Comparison of ENCODE assay signal across 19 cellular contexts in the genomic region with DNA sequence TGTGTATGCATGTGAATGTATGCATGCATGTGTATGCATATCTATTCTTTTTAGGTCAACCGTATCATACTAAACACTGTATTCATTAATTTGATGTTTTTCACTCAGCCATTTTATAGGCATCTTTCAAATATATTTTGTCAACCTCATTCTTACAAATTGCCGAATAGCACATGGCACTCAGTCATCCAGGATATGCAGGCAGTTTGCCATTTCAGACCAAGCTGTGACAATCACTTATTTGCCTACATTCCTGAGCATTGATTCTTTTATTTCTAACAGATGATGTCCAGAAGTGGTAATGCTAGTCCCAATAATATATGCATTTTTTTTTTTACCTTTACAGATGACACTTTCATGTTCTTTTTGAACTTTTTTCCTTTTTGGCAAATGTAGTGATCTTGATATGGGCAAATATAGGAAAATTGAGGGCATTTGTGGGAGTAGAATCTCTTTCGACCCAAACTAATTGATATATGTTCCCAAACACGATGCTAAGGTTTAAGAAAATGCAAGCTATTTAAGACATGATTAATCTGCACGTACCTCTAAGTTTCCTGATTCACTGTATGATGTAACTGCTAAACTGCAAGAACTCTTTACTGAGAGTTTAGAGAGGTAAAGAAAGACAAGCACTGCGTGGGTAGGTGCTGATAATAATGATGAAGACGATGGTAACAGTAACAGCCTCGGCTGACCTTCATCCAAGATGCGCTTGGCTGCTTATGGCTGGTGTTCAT.
DNase-seq lines count a peak whose midpoint lies in the region; ATAC-seq and TF ChIP-seq lines count a peak whose summit lies in the region.
"Had no signal": no experiment of that assay in that cellular context is flagged by ENCODE, and none has a peak within 500 bp of the region (broad histone marks: within the 10 kb centered on the region; RNA-seq: fewer than 3 reads in every experiment).

No MANE protein-coding gene starts in this region.

- H3K27me3 ChIP-seq in IMR-90 (ENCODE audit: control insufficient read depth, insufficient read depth, low read length): no peaks in the 10 kb centered on the region; the same call in 1 of the 2 replicates
- H3K27me3 ChIP-seq: BE2C had no signal

- no peak overlapping the region for H3K4ac ChIP-seq in IMR-90 (ENCODE audit: low read depth, low read length)

- TF ChIP-seq RAD21 in IMR-90 (IDR thresholded peaks at IDR 0.05; ENCODE audit: low read length): no peak

- no peaks in the 10 kb centered on the region for H3K36me3 ChIP-seq in IMR-90 (ENCODE audit: control insufficient read depth, insufficient read depth, low read length)
- H3K36me3 ChIP-seq: BE2C had no signal

- POLR2A ChIA-PET in IMR-90 (lab: Charles Lee; ENCODE audit: unreplicated experiment): no interaction called here

- DNase-seq in NOMO-1 treated with DMSO at 0.1 percent for 48 hours (lab: John Stamatoyannopoulos, UW; ENCODE audit: unreplicated experiment) (peak; percentile 50), NOMO-1 treated with dmso at 0.1 percent for 144 hours (lab: John Stamatoyannopoulos, UW; ENCODE audit: unreplicated experiment) (no peak), IMR-90 (no peak), amniotic epithelial cell (ENCODE audit: low read depth) (peak; percentile 31), H4 (ENCODE audit: low spot score) (no peak), iPS-NIHi7 (ENCODE audit: extremely low spot score) (no peak), hippocampal formation (lab: John Stamatoyannopoulos, UW) (no peak)
- no peak for DNase-seq in activated effector memory CD4-positive, alpha-beta T cell treated with Interleukin-2 at 50 U/mL for 16 hours
- DNase-seq: BE2C; Caco-2; CD4-positive, alpha-beta T cell; GOT3; KG1; MV-4-11; NCI-H1694 treated with DMSO at 0.1 percent for 48 hours; RPMI8226; SIG-M5 had no signal

- no peak for TF ChIP-seq CTCF in IMR-90 (conservative IDR thresholded peaks at IDR 0.05; ENCODE audit: low read depth, low read length)

- no peak overlapping the region for H3K18ac ChIP-seq in IMR-90 (ENCODE audit: low read depth, low read length)

- no peaks in the 10 kb centered on the region for H4K20me1 ChIP-seq in IMR-90 (ENCODE audit: insufficient read depth, low read length)

- no peak overlapping the region for H3K9ac ChIP-seq in IMR-90 (ENCODE audit: low read depth, low read length)

- H2BK5ac ChIP-seq in IMR-90 (ENCODE audit: low read depth, low read length, poor library complexity, severe bottlenecking): no peak overlapping the region

- H2BK120ac ChIP-seq in IMR-90 (ENCODE audit: low read depth, low read length): no peak overlapping the region

- H3K9me1 ChIP-seq in IMR-90 (ENCODE audit: insufficient read depth, low read length): peaks cover 5% of the 10 kb centered on the region; the same call in 1 of the 2 replicates

- no peak overlapping the region for H2BK15ac ChIP-seq in IMR-90 (ENCODE audit: low read depth, low read length)

- H3K23ac ChIP-seq in IMR-90 (ENCODE audit: low read depth, low read length): no peak overlapping the region

- no peak overlapping the region for H2AFZ ChIP-seq in IMR-90 (replicated peaks; ENCODE audit: low read length, poor library complexity)

- H4K8ac ChIP-seq in IMR-90 (ENCODE audit: low read depth in 2 of 2, low read length in 2 of 2): no peak overlapping the region

- no peak overlapping the region for H4K91ac ChIP-seq in IMR-90 (ENCODE audit: insufficient read depth, low read depth, low read length)

- no peaks in the 10 kb centered on the region for H3K9me3 ChIP-seq in IMR-90 (ENCODE audit: control insufficient read depth, insufficient read depth, low read length)
- H3K9me3 ChIP-seq: BE2C, Caco-2 had no signal

- CTCF ChIA-PET in IMR-90 (lab: Yijun Ruan, JAX): interaction anchor here (0.6 kb wide), 1 partner anchor 44 kb away, joined by 3 read pairs; no protein-coding TSS in a partner anchor

- no peak overlapping the region for H2AK9ac ChIP-seq in IMR-90 (replicated peaks; ENCODE audit: low read depth, low read length, poor library complexity)

- intact Hi-C loops in IMR-90 (cut with micrococcal nuclease): loop anchor here (5.0 kb wide), 1 partner anchor 153 kb away; a partner anchor contains a TSS

- no peak overlapping the region for H3K27ac ChIP-seq in IMR-90 (ENCODE audit: insufficient read depth, low read length)
- H3K27ac ChIP-seq: 22Rv1 had no signal

- no peak overlapping the region for H4K5ac ChIP-seq in IMR-90 (ENCODE audit: low read depth, low read length)

- BruUV-seq in IMR-90 (replicated peaks; lab: Mats Ljungman, UMichigan): no TSS peak

- H3K79me1 ChIP-seq in IMR-90 (ENCODE audit: low read depth in 1 of 2, low read length in 2 of 2): no peaks in the 10 kb centered on the region

- ATAC-seq in IMR-90 (ENCODE audit: low read depth): no peak
- ATAC-seq: HepG2 had no signal

- 0 out of 2 replicates have a peak overlapping the region, but pooled peaks have one; percentile 36 for H3K14ac ChIP-seq in IMR-90 (replicated peaks; ENCODE audit: low read depth, low read length)

- H3K4me3 ChIP-seq in IMR-90 (ENCODE audit: insufficient read depth, low read depth, low read length): no peak overlapping the region

- no peak overlapping the region for H3K56ac ChIP-seq in IMR-90 (ENCODE audit: extremely low read depth, insufficient read depth, low read length)

- TF ChIP-seq POLR2A in IMR-90 (IDR thresholded peaks at IDR 0.05; ENCODE audit: low read depth, low read length): no peak

- WGBS in IMR-90 (ENCODE audit: extremely low coverage in 2 of 2, insufficient read length in 1 of 2), 2 experiments: 80% methylated on average over 1 of the region's 9 CpGs; no CpG with 5 or more reads in 1 of the 2 experiments

- peak overlapping the region; percentile 68; the same call in 1 of the 2 replicates for H2AK5ac ChIP-seq in IMR-90 (ENCODE audit: low read depth, low read length)

- H3K4me2 ChIP-seq in IMR-90 (ENCODE audit: low read depth, low read length): no peak overlapping the region

- dilution Hi-C loops in IMR-90 (cut with HindIII; ENCODE audit: low sequenced_read_pairs, unreplicated experiment): no loop called here

- peaks cover 2% of the 10 kb centered on the region for H3K4me1 ChIP-seq in IMR-90 (ENCODE audit: control insufficient read depth, insufficient read depth, low read length)
- H3K4me1 ChIP-seq: BE2C, Caco-2 had no signal

- in situ Hi-C loops in IMR-90 (cut with MboI; ENCODE audit: low sequenced_read_pairs): no loop called here

- H2BK20ac ChIP-seq in IMR-90 (ENCODE audit: low read depth, low read length): no peak overlapping the region

TF ChIP-seq in IMR-90, 13 proteins besides CTCF, POLR2A, EP300 and RAD21:
- TF ChIP-seq RFX5 (IDR thresholded peaks at IDR 0.05; ENCODE audit: low read depth, low read length): no peak
- no peak for TF ChIP-seq CEBPB (IDR thresholded peaks at IDR 0.05; ENCODE audit: low read depth, low read length)
- no peak for TF ChIP-seq CHD1 (IDR thresholded peaks at IDR 0.05; ENCODE audit: low read depth, low read length)
- TF ChIP-seq, protein P1, sequence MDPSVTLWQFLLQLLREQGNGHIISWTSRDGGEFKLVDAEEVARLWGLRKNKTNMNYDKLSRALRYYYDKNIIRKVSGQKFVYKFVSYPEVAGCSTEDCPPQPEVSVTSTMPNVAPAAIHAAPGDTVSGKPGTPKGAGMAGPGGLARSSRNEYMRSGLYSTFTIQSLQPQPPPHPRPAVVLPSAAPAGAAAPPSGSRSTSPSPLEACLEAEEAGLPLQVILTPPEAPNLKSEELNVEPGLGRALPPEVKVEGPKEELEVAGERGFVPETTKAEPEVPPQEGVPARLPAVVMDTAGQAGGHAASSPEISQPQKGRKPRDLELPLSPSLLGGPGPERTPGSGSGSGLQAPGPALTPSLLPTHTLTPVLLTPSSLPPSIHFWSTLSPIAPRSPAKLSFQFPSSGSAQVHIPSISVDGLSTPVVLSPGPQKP (IDR thresholded peaks at IDR 0.05; ENCODE audit: borderline replicate concordance, low read depth, low read length): no peak
- no peak for TF ChIP-seq NFE2L2 (IDR thresholded peaks at IDR 0.05; ENCODE audit: low read depth, low read length)
- TF ChIP-seq, protein P2, sequence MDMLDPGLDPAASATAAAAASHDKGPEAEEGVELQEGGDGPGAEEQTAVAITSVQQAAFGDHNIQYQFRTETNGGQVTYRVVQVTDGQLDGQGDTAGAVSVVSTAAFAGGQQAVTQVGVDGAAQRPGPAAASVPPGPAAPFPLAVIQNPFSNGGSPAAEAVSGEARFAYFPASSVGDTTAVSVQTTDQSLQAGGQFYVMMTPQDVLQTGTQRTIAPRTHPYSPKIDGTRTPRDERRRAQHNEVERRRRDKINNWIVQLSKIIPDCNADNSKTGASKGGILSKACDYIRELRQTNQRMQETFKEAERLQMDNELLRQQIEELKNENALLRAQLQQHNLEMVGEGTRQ (IDR thresholded peaks at IDR 0.05; ENCODE audit: low read depth, low read length): no peak
- no peak for TF ChIP-seq BHLHE40 (IDR thresholded peaks at IDR 0.05; ENCODE audit: low read depth, low read length)
- no peak for TF ChIP-seq MAZ (IDR thresholded peaks at IDR 0.05; ENCODE audit: borderline replicate concordance, low read depth, low read length)
- no peak for TF ChIP-seq FOS (IDR thresholded peaks at IDR 0.05; ENCODE audit: low read depth, low read length)
- no peak for TF ChIP-seq RCOR1 (IDR thresholded peaks at IDR 0.05; ENCODE audit: insufficient replicate concordance, low read length)
- TF ChIP-seq MAFK (IDR thresholded peaks at IDR 0.05; ENCODE audit: low read depth, low read length): no peak
- no peak for TF ChIP-seq SMC3 (IDR thresholded peaks at IDR 0.05; ENCODE audit: low read depth, low read length)
- no peak for TF ChIP-seq MXI1 (IDR thresholded peaks at IDR 0.05; ENCODE audit: borderline replicate concordance, low read depth, low read length)

Comparison
In these comparisons a context has a peak if more than half of its experiments do, and no peak if none do; other contexts are left out.
1. DNase-seq: peak in NOMO-1 treated with DMSO at 0.1 percent for 48 hours (single experiment) and amniotic epithelial cell (single experiment); none in NOMO-1 treated with dmso at 0.1 percent for 144 hours (single experiment), IMR-90 (single experiment), H4 (single experiment), iPS-NIHi7 (single experiment), hippocampal formation (0 of 2) and activated effector memory CD4-positive, alpha-beta T cell treated with Interleukin-2 at 50 U/mL for 16 hours (single experiment).